ENCODE assay signal across 21 cellular contexts in the genomic region with DNA sequence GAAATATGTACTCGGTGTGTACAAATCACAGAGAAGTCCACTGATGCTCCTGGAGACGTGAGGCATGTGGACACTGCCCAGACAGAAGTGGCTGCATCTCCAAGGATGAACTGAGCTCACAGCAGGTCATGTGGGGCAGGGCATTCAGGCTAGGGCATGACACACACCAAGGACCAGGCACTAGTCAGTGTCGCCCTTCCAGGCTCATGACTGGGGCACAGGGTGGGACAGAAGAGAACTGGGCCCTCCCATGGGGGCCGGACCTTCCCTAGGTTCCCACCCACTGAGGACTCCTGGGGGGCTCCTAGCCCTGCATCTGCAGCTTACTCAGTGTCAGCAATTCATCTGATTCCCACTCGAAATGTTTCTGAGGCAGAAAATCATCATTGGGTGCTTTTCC.
"Had no signal": no experiment of that assay in that cellular context is flagged by ENCODE, and none has a peak within 500 bp of the region (broad histone marks: within the 10 kb centered on the region; RNA-seq: fewer than 3 reads in every experiment).

No MANE protein-coding gene starts in this region.

- H3K27me3 ChIP-seq: Peyer's patch, SJCRH30 had no signal

- H3K4me3 ChIP-seq: MG63, Peyer's patch, SJCRH30 had no signal

- H3K36me3 ChIP-seq: MG63, Peyer's patch, SJCRH30 had no signal

- DNase-seq: IMR-90, Karpas-422, KG1, MG63, NCI-H1092, NCI-H1105 treated with DMSO at 0.1 percent for 48 hours, NCI-H1436, NCI-H187, NCI-H2029, NCI-H2081 treated with DMSO at 0.1 percent for 48 hours, NCI-H2171, NCI-H226, NCI-H446, NCI-H510A, NCI-H524 treated with DMSO at 0.1 percent for 48 hours, NCI-H69, NCI-H774, PC-3, SHP77 treated with DMSO at 0.1 percent for 48 hours, SJCRH30 had no signal

- H3K27ac ChIP-seq: Peyer's patch, SJCRH30 had no signal

- H3K4me1 ChIP-seq: Peyer's patch, SJCRH30 had no signal

- H3K9me3 ChIP-seq: SJCRH30 had no signal
